Comparison of ENCODE assay signal across 8 cellular contexts in genomic region chr6:2854394-2854982, GRCh38. TPM values are rescaled to one million over a fixed set of nuclear protein-coding genes. Genes with fewer than 3 reads are reported as not detected.
DNase-seq lines count a peak whose midpoint lies in the region; ATAC-seq and TF ChIP-seq lines count a peak whose summit lies in the region.

No MANE protein-coding gene starts in this region.

- H3K4me1 Mint-ChIP-seq in CD4-positive, CD25-positive, alpha-beta regulatory T cell = peaks cover 32 to 70% (median 58%) of the 10 kb centered on the region in 4 donors

- H3K27me3 Mint-ChIP-seq in CD4-positive, CD25-positive, alpha-beta regulatory T cell = peaks cover 4% of the 10 kb centered on the region

- no peaks in the 10 kb centered on the region for H3K36me3 Mint-ChIP-seq in CD4-positive, CD25-positive, alpha-beta regulatory T cell

- no peaks in the 10 kb centered on the region for H3K9me3 Mint-ChIP-seq in CD4-positive, CD25-positive, alpha-beta regulatory T cell

- peak overlapping the region; percentile 93 to 100 (median 94) for H3K27ac Mint-ChIP-seq in CD4-positive, CD25-positive, alpha-beta regulatory T cell

- no peaks in the 10 kb centered on the region for H3K36me3 ChIP-seq in CD4-positive, CD25-positive, alpha-beta regulatory T cell (ENCODE audit: control insufficient read depth, insufficient read depth, low read length)
- no peaks in the 10 kb centered on the region for H3K36me3 ChIP-seq in muscle layer of colon (ENCODE audit: insufficient read depth, low read length)

- peaks cover 68% of the 10 kb centered on the region for H3K4me1 ChIP-seq in CD4-positive, CD25-positive, alpha-beta regulatory T cell (ENCODE audit: control insufficient read depth, insufficient read depth, low read length, poor library complexity, severe bottlenecking)
- peaks cover 12% of the 10 kb centered on the region for H3K4me1 ChIP-seq in muscle layer of colon (ENCODE audit: insufficient read depth, low read length)

- no peak for TF ChIP-seq CTCF in NB4 (IDR thresholded peaks at IDR 0.05; ENCODE audit: low read depth, low read length)

- peak overlapping the region; percentile 92 for H3K4me3 ChIP-seq in CD4-positive, CD25-positive, alpha-beta regulatory T cell (ENCODE audit: low read depth, low read length)
- H3K4me3 ChIP-seq in NB4 (ENCODE audit: low read depth, low read length) (peak overlapping the region; percentile 60), muscle layer of colon (ENCODE audit: low read depth in 1 of 2, low read length in 2 of 2) (peak overlapping the region; percentile 7 to 61)

- no peak overlapping the region for H3K9ac ChIP-seq in muscle layer of colon (ENCODE audit: low read length)

- ATAC-seq in CD4-positive, CD25-positive, alpha-beta regulatory T cell (ENCODE audit: low read depth in 2 of 2) = no peak
- ATAC-seq in GM21528 (IDR thresholded peaks at IDR 0.05; ENCODE audit: low FRiP score, unreplicated experiment) = no peak

- peak overlapping the region; percentile 92 for H3K27ac ChIP-seq in CD4-positive, CD25-positive, alpha-beta regulatory T cell (ENCODE audit: insufficient read depth, low read length, poor library complexity, severe bottlenecking)
- peak overlapping the region; percentile 74 for H3K27ac ChIP-seq in caudate nucleus (ENCODE audit: low read depth, low read length)
- peak overlapping the region; percentile 29 for H3K27ac ChIP-seq in muscle layer of colon (ENCODE audit: low read depth, low read length)

- peak overlapping the region; percentile 79 to 88 (median 84) for H3K4me3 Mint-ChIP-seq in CD4-positive, CD25-positive, alpha-beta regulatory T cell

- no peak for DNase-seq in CD4-positive, CD25-positive, alpha-beta regulatory T cell
- peak; percentile 88 for DNase-seq in NB4 (ENCODE audit: low read depth)
- DNase-seq in caudate nucleus (lab: John Stamatoyannopoulos, UW) = peak in 8 of 61 donors; percentile 18 to 43 (median 24)
- no peak for DNase-seq in HK-2 (ENCODE audit: unreplicated experiment)
- DNase-seq in activated CD4-positive, alpha-beta T cell treated with anti-CD3 and anti-CD28 coated beads for 1 hour = no peak
- DNase-seq in DMS79 treated with DMSO at 0.1 percent for 48 hours (lab: John Stamatoyannopoulos, UW) = no peak

- H3K9me3 ChIP-seq in CD4-positive, CD25-positive, alpha-beta regulatory T cell (ENCODE audit: control insufficient read depth in 2 of 2, low read length in 2 of 2) = no peaks in the 10 kb centered on the region
- H3K9me3 ChIP-seq in muscle layer of colon (ENCODE audit: low read length) = no peaks in the 10 kb centered on the region

- no peaks in the 10 kb centered on the region for H3K27me3 ChIP-seq in CD4-positive, CD25-positive, alpha-beta regulatory T cell (ENCODE audit: control insufficient read depth, insufficient read depth, low read length)
- H3K27me3 ChIP-seq in muscle layer of colon (ENCODE audit: control insufficient read depth in 1 of 2, insufficient read depth in 2 of 2, low read length in 2 of 2) = no peaks in the 10 kb centered on the region

- no peak for TF ChIP-seq POLR2A in NB4 (IDR thresholded peaks at IDR 0.05; ENCODE audit: extremely low read depth, insufficient read length)

RNA-seq across cellular contexts. Expression of gene SERPINB1, which starts 12.8 kb away (rescaled TPM):
- total RNA-seq in CD4-positive, CD25-positive, alpha-beta regulatory T cell = 38.1 TPM
- 100 to 1,000 TPM; 100 to 116 (median 109) TPM for polyA plus RNA-seq in CD4-positive, CD25-positive, alpha-beta regulatory T cell

RNA-seq across cellular contexts. Expression of gene SERPINB9, which starts 48.6 kb away (rescaled TPM):
- total RNA-seq in CD4-positive, CD25-positive, alpha-beta regulatory T cell = 48.1 TPM
- 10 to 100 TPM; 29.1 to 46.2 (median 37.1) TPM for polyA plus RNA-seq in CD4-positive, CD25-positive, alpha-beta regulatory T cell

Comparison
In these comparisons a context has a peak if more than half of its experiments do, and no peak if none do; other contexts are left out.
1. H3K27ac ChIP-seq: peak in every context shown above with its lines; median percentile 92 in CD4-positive, CD25-positive, alpha-beta regulatory T cell; 74 in caudate nucleus; 29 in muscle layer of colon.
2. H3K4me3 ChIP-seq: peak in every context shown above with its lines; median percentile 92 in CD4-positive, CD25-positive, alpha-beta regulatory T cell; 60 in NB4; 34 in muscle layer of colon.